2 cellular contexts compared by ENCODE assay signal in the genomic region with DNA sequence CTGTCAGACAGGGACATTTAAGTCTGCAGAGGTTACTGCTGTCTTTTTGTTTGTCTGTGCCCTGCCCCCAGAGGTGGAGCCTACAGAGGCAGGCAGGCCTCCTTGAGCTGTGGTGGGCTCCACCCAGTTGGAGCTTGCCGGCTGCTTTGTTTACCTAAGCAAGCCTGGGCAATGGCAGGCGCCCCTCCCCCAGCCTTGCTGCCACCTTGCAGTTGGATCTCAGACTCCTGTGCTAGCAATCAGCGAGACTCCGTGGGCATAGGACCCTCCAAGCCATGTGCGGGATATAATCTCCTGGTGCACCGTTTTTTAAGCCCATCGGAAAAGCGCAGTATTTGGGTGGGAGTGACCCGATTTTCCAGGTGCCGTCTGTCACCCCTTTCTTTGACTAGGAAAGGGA.
TF ChIP-seq lines count a peak whose summit lies in the region.
"Not testable (repeated sequence)": the region's sequence is repeated elsewhere in the genome, so short reads cannot be mapped to it uniquely, and the experiment has no call there.

No MANE protein-coding gene starts in this region.

TF ChIP-seq in HEK293, 187 proteins besides CTCF, POLR2A, EP300 and RAD21:
- TF ChIP-seq ZNF202 (tag by site-specific recombination; IDR thresholded peaks at IDR 0.05; ENCODE audit: borderline replicate concordance) (0 out of 2 replicates have a peak, but pooled peaks have one; percentile 21), FEZF1 (tag by site-specific recombination; IDR thresholded peaks at IDR 0.05) (peak; percentile 8; the same call in 1 of the 2 replicates), KLF1 (tag by site-specific recombination; IDR thresholded peaks at IDR 0.05) (peak; percentile 46; the same call in 1 of the 2 replicates)

TF ChIP-seq in HepG2, 621 proteins besides CTCF, POLR2A, EP300 and RAD21:
- TF ChIP-seq GATAD2A (CRISPR knock-in tag; IDR thresholded peaks at IDR 0.05) (0 out of 2 replicates have a peak, but pooled peaks have one; percentile 20), ZNF687 (CRISPR knock-in tag; IDR thresholded peaks at IDR 0.05) (peak; percentile 45), FOXA3 (CRISPR knock-in tag; IDR thresholded peaks at IDR 0.05) (peak; percentile 42; the same call in 1 of the 2 replicates), ZMYM4 (CRISPR knock-in tag; IDR thresholded peaks at IDR 0.05) (peak; percentile 62), FOXA1 (CRISPR knock-in tag; IDR thresholded peaks at IDR 0.05) (peak; percentile 85), SOX13 (CRISPR knock-in tag; conservative IDR thresholded peaks at IDR 0.05 in 1 of 2, IDR thresholded peaks at IDR 0.05 in 1 of 2) (peak in 1 of 2 experiments; percentile 25; a peak in 1 of 4 replicates), POGZ (CRISPR knock-in tag; IDR thresholded peaks at IDR 0.05) (peak; percentile 51; the same call in 1 of the 2 replicates)
- TF ChIP-seq, protein P1, sequence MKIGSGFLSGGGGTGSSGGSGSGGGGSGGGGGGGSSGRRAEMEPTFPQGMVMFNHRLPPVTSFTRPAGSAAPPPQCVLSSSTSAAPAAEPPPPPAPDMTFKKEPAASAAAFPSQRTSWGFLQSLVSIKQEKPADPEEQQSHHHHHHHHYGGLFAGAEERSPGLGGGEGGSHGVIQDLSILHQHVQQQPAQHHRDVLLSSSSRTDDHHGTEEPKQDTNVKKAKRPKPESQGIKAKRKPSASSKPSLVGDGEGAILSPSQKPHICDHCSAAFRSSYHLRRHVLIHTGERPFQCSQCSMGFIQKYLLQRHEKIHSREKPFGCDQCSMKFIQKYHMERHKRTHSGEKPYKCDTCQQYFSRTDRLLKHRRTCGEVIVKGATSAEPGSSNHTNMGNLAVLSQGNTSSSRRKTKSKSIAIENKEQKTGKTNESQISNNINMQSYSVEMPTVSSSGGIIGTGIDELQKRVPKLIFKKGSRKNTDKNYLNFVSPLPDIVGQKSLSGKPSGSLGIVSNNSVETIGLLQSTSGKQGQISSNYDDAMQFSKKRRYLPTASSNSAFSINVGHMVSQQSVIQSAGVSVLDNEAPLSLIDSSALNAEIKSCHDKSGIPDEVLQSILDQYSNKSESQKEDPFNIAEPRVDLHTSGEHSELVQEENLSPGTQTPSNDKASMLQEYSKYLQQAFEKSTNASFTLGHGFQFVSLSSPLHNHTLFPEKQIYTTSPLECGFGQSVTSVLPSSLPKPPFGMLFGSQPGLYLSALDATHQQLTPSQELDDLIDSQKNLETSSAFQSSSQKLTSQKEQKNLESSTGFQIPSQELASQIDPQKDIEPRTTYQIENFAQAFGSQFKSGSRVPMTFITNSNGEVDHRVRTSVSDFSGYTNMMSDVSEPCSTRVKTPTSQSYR (CRISPR knock-in tag; IDR thresholded peaks at IDR 0.05; ENCODE audit: borderline replicate concordance) = peak; percentile 93
- TF ChIP-seq, protein P2, sequence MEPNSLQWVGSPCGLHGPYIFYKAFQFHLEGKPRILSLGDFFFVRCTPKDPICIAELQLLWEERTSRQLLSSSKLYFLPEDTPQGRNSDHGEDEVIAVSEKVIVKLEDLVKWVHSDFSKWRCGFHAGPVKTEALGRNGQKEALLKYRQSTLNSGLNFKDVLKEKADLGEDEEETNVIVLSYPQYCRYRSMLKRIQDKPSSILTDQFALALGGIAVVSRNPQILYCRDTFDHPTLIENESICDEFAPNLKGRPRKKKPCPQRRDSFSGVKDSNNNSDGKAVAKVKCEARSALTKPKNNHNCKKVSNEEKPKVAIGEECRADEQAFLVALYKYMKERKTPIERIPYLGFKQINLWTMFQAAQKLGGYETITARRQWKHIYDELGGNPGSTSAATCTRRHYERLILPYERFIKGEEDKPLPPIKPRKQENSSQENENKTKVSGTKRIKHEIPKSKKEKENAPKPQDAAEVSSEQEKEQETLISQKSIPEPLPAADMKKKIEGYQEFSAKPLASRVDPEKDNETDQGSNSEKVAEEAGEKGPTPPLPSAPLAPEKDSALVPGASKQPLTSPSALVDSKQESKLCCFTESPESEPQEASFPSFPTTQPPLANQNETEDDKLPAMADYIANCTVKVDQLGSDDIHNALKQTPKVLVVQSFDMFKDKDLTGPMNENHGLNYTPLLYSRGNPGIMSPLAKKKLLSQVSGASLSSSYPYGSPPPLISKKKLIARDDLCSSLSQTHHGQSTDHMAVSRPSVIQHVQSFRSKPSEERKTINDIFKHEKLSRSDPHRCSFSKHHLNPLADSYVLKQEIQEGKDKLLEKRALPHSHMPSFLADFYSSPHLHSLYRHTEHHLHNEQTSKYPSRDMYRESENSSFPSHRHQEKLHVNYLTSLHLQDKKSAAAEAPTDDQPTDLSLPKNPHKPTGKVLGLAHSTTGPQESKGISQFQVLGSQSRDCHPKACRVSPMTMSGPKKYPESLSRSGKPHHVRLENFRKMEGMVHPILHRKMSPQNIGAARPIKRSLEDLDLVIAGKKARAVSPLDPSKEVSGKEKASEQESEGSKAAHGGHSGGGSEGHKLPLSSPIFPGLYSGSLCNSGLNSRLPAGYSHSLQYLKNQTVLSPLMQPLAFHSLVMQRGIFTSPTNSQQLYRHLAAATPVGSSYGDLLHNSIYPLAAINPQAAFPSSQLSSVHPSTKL (CRISPR knock-in tag; IDR thresholded peaks at IDR 0.05) = peak; percentile 43; the same call in 1 of the 2 replicates
- not testable (repeated sequence) for TF ChIP-seq FOXA1, SOX13 (IDR thresholded peaks at IDR 0.05)
- TF ChIP-seq, protein P3, sequence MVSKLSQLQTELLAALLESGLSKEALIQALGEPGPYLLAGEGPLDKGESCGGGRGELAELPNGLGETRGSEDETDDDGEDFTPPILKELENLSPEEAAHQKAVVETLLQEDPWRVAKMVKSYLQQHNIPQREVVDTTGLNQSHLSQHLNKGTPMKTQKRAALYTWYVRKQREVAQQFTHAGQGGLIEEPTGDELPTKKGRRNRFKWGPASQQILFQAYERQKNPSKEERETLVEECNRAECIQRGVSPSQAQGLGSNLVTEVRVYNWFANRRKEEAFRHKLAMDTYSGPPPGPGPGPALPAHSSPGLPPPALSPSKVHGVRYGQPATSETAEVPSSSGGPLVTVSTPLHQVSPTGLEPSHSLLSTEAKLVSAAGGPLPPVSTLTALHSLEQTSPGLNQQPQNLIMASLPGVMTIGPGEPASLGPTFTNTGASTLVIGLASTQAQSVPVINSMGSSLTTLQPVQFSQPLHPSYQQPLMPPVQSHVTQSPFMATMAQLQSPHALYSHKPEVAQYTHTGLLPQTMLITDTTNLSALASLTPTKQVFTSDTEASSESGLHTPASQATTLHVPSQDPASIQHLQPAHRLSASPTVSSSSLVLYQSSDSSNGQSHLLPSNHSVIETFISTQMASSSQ (IDR thresholded peaks at IDR 0.05; ENCODE audit: low read depth) = not testable (repeated sequence)
- TF ChIP-seq, protein P3 (CRISPR knock-in tag; IDR thresholded peaks at IDR 0.05; ENCODE audit: borderline replicate concordance) = 0 out of 2 replicates have a peak, but pooled peaks have one; percentile 14
TF ChIP-seq in HepG2: peak in this region for 10; not testable (repeated sequence) for 611.
